In genomic region chr7:50793115-50793946, GRCh38 we compare ENCODE assay signal across 8 cellular contexts. TPM values are rescaled to one million over a fixed set of nuclear protein-coding genes. Genes with fewer than 3 reads are reported as not detected.
DNase-seq lines count a peak whose midpoint lies in the region; ATAC-seq and TF ChIP-seq lines count a peak whose summit lies in the region.

No MANE protein-coding gene starts in this region.

- no peak for TF ChIP-seq CTCF in fibroblast of the aortic adventitia (IDR thresholded peaks at IDR 0.05; ENCODE audit: insufficient read depth, low read length)

- no peaks in the 10 kb centered on the region for H3K36me3 Mint-ChIP-seq in activated T-cell treated with anti-CD3 and anti-CD28 coated beads, Interleukin-2, amount 50 U/mL, for 72 hours (ENCODE audit: insufficient read depth in 2 of 2)
- H3K36me3 Mint-ChIP-seq in natural killer cell treated with Interleukin-12 subunit alpha and Interleukin-12 subunit beta and Interleukin-15 and Interleukin-18, amount 100 ng/mL, for 72 hours, result no peaks in the 10 kb centered on the region

- H3K27ac Mint-ChIP-seq in activated T-cell treated with anti-CD3 and anti-CD28 coated beads, Interleukin-2, amount 50 U/mL, for 72 hours, result no peak overlapping the region
- H3K27ac Mint-ChIP-seq in natural killer cell treated with Interleukin-12 subunit alpha and Interleukin-12 subunit beta and Interleukin-15 and Interleukin-18, amount 100 ng/mL, for 72 hours, result no peak overlapping the region

- H3K9me3 Mint-ChIP-seq in activated T-cell treated with anti-CD3 and anti-CD28 coated beads, Interleukin-2, amount 50 U/mL, for 72 hours, result peaks cover 2% of the 10 kb centered on the region in 2 donors
- H3K9me3 Mint-ChIP-seq in natural killer cell treated with Interleukin-12 subunit alpha and Interleukin-12 subunit beta and Interleukin-15 and Interleukin-18, amount 100 ng/mL, for 72 hours, result no peaks in the 10 kb centered on the region

- DNase-seq in GM03348 (ENCODE audit: low spot score) (peak; percentile 92), NCI-H69 (lab: John Stamatoyannopoulos, UW) (peak; percentile 88), fibroblast of the aortic adventitia (ENCODE audit: low read depth) (peak; percentile 59), OCI-M2 (lab: John Stamatoyannopoulos, UW; ENCODE audit: unreplicated experiment) (no peak)
- DNase-seq in activated T-cell treated with anti-CD3 and anti-CD28 coated beads, Interleukin-2, amount 50 U/mL, for 72 hours, result peak; percentile 29 to 36
- no peak for DNase-seq in natural killer cell treated with Interleukin-12 subunit alpha and Interleukin-12 subunit beta and Interleukin-15 and Interleukin-18, amount 100 ng/mL, for 72 hours (ENCODE audit: low spot score)

- peaks cover 51% of the 10 kb centered on the region for H3K27me3 Mint-ChIP-seq in activated T-cell treated with anti-CD3 and anti-CD28 coated beads, Interleukin-2, amount 50 U/mL, for 72 hours (ENCODE audit: low read depth)
- H3K27me3 Mint-ChIP-seq in natural killer cell treated with Interleukin-12 subunit alpha and Interleukin-12 subunit beta and Interleukin-15 and Interleukin-18, amount 100 ng/mL, for 72 hours, result peaks cover 51 to 64% of the 10 kb centered on the region in 2 donors

- peak overlapping the region; percentile 72 for H3K4me3 ChIP-seq in fibroblast of the aortic adventitia (ENCODE audit: low read depth, low read length)

- ATAC-seq in activated T-cell treated with anti-CD3 and anti-CD28 coated beads, Interleukin-2, amount 50 U/mL, for 72 hours (replicated peaks in 1 of 2), result peak; percentile 61 to 70
- ATAC-seq in natural killer cell treated with Interleukin-12 subunit alpha and Interleukin-12 subunit beta and Interleukin-15 and Interleukin-18, amount 100 ng/mL, for 72 hours, result peak; percentile 45 to 64
- ATAC-seq in GM18907 (IDR thresholded peaks at IDR 0.05; ENCODE audit: unreplicated experiment) (no peak), HG02840 (IDR thresholded peaks at IDR 0.05; ENCODE audit: low FRiP score, unreplicated experiment) (no peak)

- H3K4me1 Mint-ChIP-seq in activated T-cell treated with anti-CD3 and anti-CD28 coated beads, Interleukin-2, amount 50 U/mL, for 72 hours (ENCODE audit: low read depth), result peaks cover 11% of the 10 kb centered on the region
- peaks cover 0 to 8% of the 10 kb centered on the region in 2 donors for H3K4me1 Mint-ChIP-seq in natural killer cell treated with Interleukin-12 subunit alpha and Interleukin-12 subunit beta and Interleukin-15 and Interleukin-18, amount 100 ng/mL, for 72 hours (ENCODE audit: low read depth in 2 of 2)

- peak overlapping the region; percentile 59 to 66 for H3K4me3 Mint-ChIP-seq in activated T-cell treated with anti-CD3 and anti-CD28 coated beads, Interleukin-2, amount 50 U/mL, for 72 hours
- peak overlapping the region; percentile 66 for H3K4me3 Mint-ChIP-seq in natural killer cell treated with Interleukin-12 subunit alpha and Interleukin-12 subunit beta and Interleukin-15 and Interleukin-18, amount 100 ng/mL, for 72 hours

RNA-seq across cellular contexts. Expression of gene GRB10, which starts 10.6 kb away (rescaled TPM):
- 10 to 100 TPM; 18.4 to 21.0 TPM for total RNA-seq in activated T-cell treated with anti-CD3 and anti-CD28 coated beads, Interleukin-2, amount 50 U/mL, for 72 hours
- 20.1 and 39.1 TPM in 2 replicates for total RNA-seq in fibroblast of the aortic adventitia (ENCODE audit: low replicate concordance)
- 1 to 10 TPM in 1 of 2 donors, under 1 TPM in 1; 0.48 to 2.5 TPM for total RNA-seq in natural killer cell treated with Interleukin-12 subunit alpha and Interleukin-12 subunit beta and Interleukin-15 and Interleukin-18, amount 100 ng/mL, for 72 hours

Comparison
In these comparisons a context has a peak if more than half of its experiments do, and no peak if none do; other contexts are left out.
1. DNase-seq: peak in GM03348 (single experiment), NCI-H69 (single experiment), activated T-cell treated with anti-CD3 and anti-CD28 coated beads, Interleukin-2, amount 50 U/mL, for 72 hours (2 of 2) and fibroblast of the aortic adventitia (single experiment); none in natural killer cell treated with Interleukin-12 subunit alpha and Interleukin-12 subunit beta and Interleukin-15 and Interleukin-18, amount 100 ng/mL, for 72 hours (single experiment) and OCI-M2 (single experiment).
2. ATAC-seq: peak in activated T-cell treated with anti-CD3 and anti-CD28 coated beads, Interleukin-2, amount 50 U/mL, for 72 hours (2 of 2) and natural killer cell treated with Interleukin-12 subunit alpha and Interleukin-12 subunit beta and Interleukin-15 and Interleukin-18, amount 100 ng/mL, for 72 hours (2 of 2); none in GM18907 (single experiment) and HG02840 (single experiment).